21 cellular contexts compared by ENCODE assay signal in genomic region chr2:3762771-3763447, GRCh38. TPM values are rescaled to one million over a fixed set of nuclear protein-coding genes. Genes with fewer than 3 reads are reported as not detected.
"Had no signal": no experiment of that assay in that cellular context is flagged by ENCODE, and none has a peak within 500 bp of the region (broad histone marks: within the 10 kb centered on the region; RNA-seq: fewer than 3 reads in every experiment).

No MANE protein-coding gene starts in this region.

- ATAC-seq: esophagus mucosa, gastrocnemius medialis, heart right ventricle, left lobe of liver had no signal

- DNase-seq: caudate nucleus; colonic mucosa; effector CD8-positive, alpha-beta T cell; gastrocnemius medialis; heart right ventricle; hypothalamus; kidney glomerular epithelial cell; mammary epithelial cell; small intestine; stimulated activated CD4-positive, alpha-beta T cell treated with anti-CD3 and anti-CD28 coated beads, Interleukin-12 subunit alpha, Interleukin-12 subunit beta, amount 100 ng/mL, for 4 hours; stomach; substantia nigra; transverse colon had no signal

- H3K27ac ChIP-seq: colonic mucosa, gastrocnemius medialis, heart right ventricle, stomach, thoracic aorta, transverse colon had no signal

- H3K4me1 Mint-ChIP-seq: nephron had no signal

- H3K4me3 ChIP-seq: colonic mucosa, gastrocnemius medialis, heart right ventricle, stomach, thoracic aorta, transverse colon had no signal

- H3K27me3 ChIP-seq: colonic mucosa, gastrocnemius medialis, transverse colon had no signal

- H3K4me1 ChIP-seq: colonic mucosa, gastrocnemius medialis, heart right ventricle, stomach, transverse colon had no signal

- H3K9me3 ChIP-seq: colonic mucosa, gastrocnemius medialis, heart right ventricle, stomach, thoracic aorta, transverse colon had no signal

- H3K27ac Mint-ChIP-seq: nephron had no signal

- H3K36me3 ChIP-seq: colonic mucosa, gastrocnemius medialis, heart right ventricle, stomach, thoracic aorta, transverse colon had no signal

- H3K4me3 Mint-ChIP-seq: nephron had no signal

RNA-seq across cellular contexts. Expression of gene DCDC2C, which starts 59.5 kb away (rescaled TPM):
- total RNA-seq: cerebellum, colonic mucosa, esophagus mucosa, fibroblast of lung, gastrocnemius medialis, left lobe of liver, mammary epithelial cell, myocyte, pulmonary artery endothelial cell, stomach, transverse colon had no signal
- polyA plus RNA-seq: fibroblast of lung, heart right ventricle, mammary epithelial cell, small intestine, stomach had no signal
